ENCODE assay signal across 1 cellular context in genomic region chr9:72527801-72528195, GRCh38.
TF ChIP-seq lines count a peak whose summit lies in the region.

No MANE protein-coding gene starts in this region.

TF ChIP-seq in HepG2, 621 proteins besides CTCF, POLR2A, EP300 and RAD21 (continued from another document):
- TF ChIP-seq, protein P1, sequence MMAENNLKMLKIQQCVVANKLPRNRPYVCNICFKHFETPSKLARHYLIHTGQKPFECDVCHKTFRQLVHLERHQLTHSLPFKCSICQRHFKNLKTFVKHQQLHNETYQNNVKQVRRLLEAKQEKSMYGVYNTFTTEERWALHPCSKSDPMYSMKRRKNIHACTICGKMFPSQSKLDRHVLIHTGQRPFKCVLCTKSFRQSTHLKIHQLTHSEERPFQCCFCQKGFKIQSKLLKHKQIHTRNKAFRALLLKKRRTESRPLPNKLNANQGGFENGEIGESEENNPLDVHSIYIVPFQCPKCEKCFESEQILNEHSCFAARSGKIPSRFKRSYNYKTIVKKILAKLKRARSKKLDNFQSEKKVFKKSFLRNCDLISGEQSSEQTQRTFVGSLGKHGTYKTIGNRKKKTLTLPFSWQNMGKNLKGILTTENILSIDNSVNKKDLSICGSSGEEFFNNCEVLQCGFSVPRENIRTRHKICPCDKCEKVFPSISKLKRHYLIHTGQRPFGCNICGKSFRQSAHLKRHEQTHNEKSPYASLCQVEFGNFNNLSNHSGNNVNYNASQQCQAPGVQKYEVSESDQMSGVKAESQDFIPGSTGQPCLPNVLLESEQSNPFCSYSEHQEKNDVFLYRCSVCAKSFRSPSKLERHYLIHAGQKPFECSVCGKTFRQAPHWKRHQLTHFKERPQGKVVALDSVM (CRISPR knock-in tag; IDR thresholded peaks at IDR 0.05) = no peak
- TF ChIP-seq ZNF432 (CRISPR knock-in tag; IDR thresholded peaks at IDR 0.05; ENCODE audit: borderline replicate concordance) (no peak), PAXIP1 (CRISPR knock-in tag; conservative IDR thresholded peaks at IDR 0.05) (no peak), DRAP1 (CRISPR knock-in tag; IDR thresholded peaks at IDR 0.05) (no peak), SMAD3 (CRISPR knock-in tag; IDR thresholded peaks at IDR 0.05) (no peak), ZNF652 (CRISPR knock-in tag; IDR thresholded peaks at IDR 0.05; ENCODE audit: borderline replicate concordance, low read depth) (no peak), SETDB1 (CRISPR knock-in tag; IDR thresholded peaks at IDR 0.05; ENCODE audit: borderline replicate concordance) (no peak), ZNF543 (CRISPR knock-in tag; IDR thresholded peaks at IDR 0.05) (no peak)
- TF ChIP-seq, protein P2, sequence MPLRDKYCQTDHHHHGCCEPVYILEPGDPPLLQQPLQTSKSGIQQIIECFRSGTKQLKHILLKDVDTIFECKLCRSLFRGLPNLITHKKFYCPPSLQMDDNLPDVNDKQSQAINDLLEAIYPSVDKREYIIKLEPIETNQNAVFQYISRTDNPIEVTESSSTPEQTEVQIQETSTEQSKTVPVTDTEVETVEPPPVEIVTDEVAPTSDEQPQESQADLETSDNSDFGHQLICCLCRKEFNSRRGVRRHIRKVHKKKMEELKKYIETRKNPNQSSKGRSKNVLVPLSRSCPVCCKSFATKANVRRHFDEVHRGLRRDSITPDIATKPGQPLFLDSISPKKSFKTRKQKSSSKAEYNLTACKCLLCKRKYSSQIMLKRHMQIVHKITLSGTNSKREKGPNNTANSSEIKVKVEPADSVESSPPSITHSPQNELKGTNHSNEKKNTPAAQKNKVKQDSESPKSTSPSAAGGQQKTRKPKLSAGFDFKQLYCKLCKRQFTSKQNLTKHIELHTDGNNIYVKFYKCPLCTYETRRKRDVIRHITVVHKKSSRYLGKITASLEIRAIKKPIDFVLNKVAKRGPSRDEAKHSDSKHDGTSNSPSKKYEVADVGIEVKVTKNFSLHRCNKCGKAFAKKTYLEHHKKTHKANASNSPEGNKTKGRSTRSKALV (CRISPR knock-in tag; IDR thresholded peaks at IDR 0.05) = no peak
